1 cellular context compared by ENCODE assay signal in the genomic region with DNA sequence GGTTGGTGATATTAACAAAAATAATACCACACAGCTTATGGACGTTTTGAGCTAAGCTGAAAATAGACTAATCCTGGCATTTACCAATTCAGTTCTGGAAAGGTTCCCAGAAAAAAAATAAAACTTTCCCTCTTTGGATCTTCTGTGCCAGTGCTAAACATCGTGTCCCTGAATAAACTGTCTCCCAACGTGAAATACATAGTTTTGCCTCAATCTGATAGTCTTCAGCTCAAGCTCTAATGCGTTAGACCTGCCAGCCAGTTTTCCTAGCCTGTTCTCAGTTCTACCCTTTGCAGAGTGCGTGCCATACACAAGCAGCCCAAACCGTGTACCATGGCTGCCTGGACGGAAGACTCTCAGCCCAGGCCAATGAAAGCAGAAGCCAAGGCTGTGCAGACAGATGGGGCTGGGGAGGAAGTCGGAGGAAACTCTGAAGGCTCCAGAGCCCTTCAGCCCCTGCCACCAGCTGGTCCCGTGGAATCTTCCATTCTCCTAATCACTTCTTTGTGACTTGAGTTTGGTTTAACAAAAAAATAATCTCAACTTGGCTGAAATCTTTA.
TF ChIP-seq lines count a peak whose summit lies in the region.

No MANE protein-coding gene starts in this region.

TF ChIP-seq in K562, 482 proteins besides CTCF, POLR2A, EP300 and RAD21:
- TF ChIP-seq SUPT5H (IDR thresholded peaks at IDR 0.05) (0 out of 2 replicates have a peak, but pooled peaks have one; percentile 17), PCBP2 (IDR thresholded peaks at IDR 0.05; ENCODE audit: low read depth, low read length, poor library complexity, severe bottlenecking) (no peak)
